Comparison of ENCODE assay signal across 1 cellular context in genomic region chr1:14945132-14946010, GRCh38.
TF ChIP-seq lines count a peak whose summit lies in the region.

No MANE protein-coding gene starts in this region.

TF ChIP-seq in H1, 55 proteins besides CTCF, POLR2A, EP300 and RAD21 (continued from another document):
- no peak for TF ChIP-seq ASH2L (IDR thresholded peaks at IDR 0.05; ENCODE audit: low read length)
- no peak for TF ChIP-seq CEBPB (IDR thresholded peaks at IDR 0.05; ENCODE audit: low read depth, low read length)
- no peak for TF ChIP-seq SP1 (IDR thresholded peaks at IDR 0.05; ENCODE audit: low read depth, low read length)
- TF ChIP-seq SIRT6 (IDR thresholded peaks at IDR 0.05; ENCODE audit: low read length): no peak
- TF ChIP-seq CHD7 (IDR thresholded peaks at IDR 0.05; ENCODE audit: insufficient replicate concordance, low read length): no peak
